In the genomic region with DNA sequence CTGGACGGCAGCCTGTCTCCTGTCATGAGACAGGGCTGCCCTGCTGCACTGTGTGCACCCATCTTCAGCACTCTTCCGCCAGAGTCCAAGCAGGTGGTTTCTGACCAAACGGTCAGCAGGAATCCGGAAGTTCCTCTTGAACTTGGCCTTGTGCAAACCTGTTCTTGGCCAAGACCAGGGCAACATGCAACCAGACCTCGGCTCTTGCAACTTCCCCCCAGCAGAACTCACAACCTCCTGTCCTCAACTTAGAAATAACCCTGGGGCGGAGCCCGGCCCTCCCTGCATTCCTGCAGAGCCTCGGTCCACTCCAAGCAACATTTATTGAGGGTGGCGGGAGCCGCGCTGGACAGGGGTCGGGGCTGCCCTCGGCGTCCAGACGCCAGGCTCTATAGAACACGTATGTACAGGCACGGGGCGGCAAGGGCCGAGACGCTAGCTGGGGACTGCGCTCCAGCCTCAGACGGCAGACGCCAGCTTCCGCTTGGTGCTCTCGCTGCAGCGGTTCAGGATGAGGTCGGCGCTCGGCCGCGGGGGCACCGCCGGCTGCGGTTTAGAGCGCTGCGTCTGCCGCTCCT, we compare ENCODE assay signal across 8 cellular contexts.
DNase-seq lines count a peak whose midpoint lies in the region; ATAC-seq and TF ChIP-seq lines count a peak whose summit lies in the region.
"Not testable (repeated sequence)": the region's sequence is repeated elsewhere in the genome, so short reads cannot be mapped to it uniquely, and the experiment has no call there.

No MANE protein-coding gene starts in this region.

- H3K36me3 Mint-ChIP-seq in activated B cell treated with CpG ODN at 0.5 μM for 24 hours (ENCODE audit: low read depth); activated naive CD8-positive, alpha-beta T cell treated with anti-CD3 and anti-CD28 coated beads, Interleukin-2, amount 10 ng/mL, durations not matched to agents 7 days and 5 days: not testable (repeated sequence)

- TF ChIP-seq POLR2A in esophagus squamous epithelium (IDR thresholded peaks at IDR 0.05); upper lobe of left lung (IDR thresholded peaks at IDR 0.05): not testable (repeated sequence)

- intact Hi-C loops in activated B cell treated with CpG ODN at 0.5 μM for 24 hours (cut with micrococcal nuclease); esophagus squamous epithelium (cut with DNase I): not testable (repeated sequence)

- H3K27ac Mint-ChIP-seq in activated B cell treated with CpG ODN at 0.5 μM for 24 hours = peak overlapping the region; percentile 35
- H3K27ac Mint-ChIP-seq in activated naive CD8-positive, alpha-beta T cell treated with anti-CD3 and anti-CD28 coated beads, Interleukin-2, amount 10 ng/mL, durations not matched to agents 7 days and 5 days = not testable (repeated sequence)

- peak overlapping the region; percentile 60 for H3K4me3 Mint-ChIP-seq in activated B cell treated with CpG ODN at 0.5 μM for 24 hours
- peak overlapping the region; percentile 52 for H3K4me3 Mint-ChIP-seq in activated naive CD8-positive, alpha-beta T cell treated with anti-CD3 and anti-CD28 coated beads, Interleukin-2, amount 10 ng/mL, durations not matched to agents 7 days and 5 days

- not testable (repeated sequence) for H3K27me3 Mint-ChIP-seq in activated B cell treated with CpG ODN at 0.5 μM for 24 hours; activated naive CD8-positive, alpha-beta T cell treated with anti-CD3 and anti-CD28 coated beads, Interleukin-2, amount 10 ng/mL, durations not matched to agents 7 days and 5 days

- peak overlapping the region; percentile 16 to 61 (median 43) for H3K4me3 ChIP-seq in esophagus squamous epithelium
- H3K4me3 ChIP-seq in lung = not testable (repeated sequence)
- peak overlapping the region; percentile 24 for H3K4me3 ChIP-seq in skeletal muscle cell (ENCODE audit: low read depth, low read length)
- H3K4me3 ChIP-seq in upper lobe of left lung = peak overlapping the region in 3 of 4 donors; percentile 38 to 46 (median 41)

- CTCF ChIA-PET in activated B cell treated with CpG ODN at 0.5 μM for 24 hours (lab: Charles Lee) = not testable (repeated sequence)

- H3K9me3 ChIP-seq in esophagus squamous epithelium; lung (ENCODE audit: control insufficient read depth in 2 of 2, insufficient read depth in 1 of 2, low read length in 1 of 2); upper lobe of left lung: not testable (repeated sequence)

- TF ChIP-seq CTCF in activated B cell treated with CpG ODN at 0.5 μM for 24 hours (IDR thresholded peaks at IDR 0.05); esophagus squamous epithelium (IDR thresholded peaks at IDR 0.05); lung (IDR thresholded peaks at IDR 0.05; ENCODE audit: control extremely low read depth, extremely low read depth); upper lobe of left lung (IDR thresholded peaks at IDR 0.05): not testable (repeated sequence)

- H3K27ac ChIP-seq in esophagus squamous epithelium = peak overlapping the region in 3 of 4 donors; percentile 68 to 78 (median 73)
- peak overlapping the region; percentile 66 to 72 for H3K27ac ChIP-seq in lung (ENCODE audit: low read depth in 1 of 2, low read length in 1 of 2)
- H3K27ac ChIP-seq in upper lobe of left lung = peak overlapping the region; percentile 75 to 84 (median 80)

- not testable (repeated sequence) for H3K36me3 ChIP-seq in esophagus squamous epithelium; lung (ENCODE audit: control insufficient read depth in 2 of 2, insufficient read depth in 2 of 2, low read length in 2 of 2); upper lobe of left lung

- H3K27me3 ChIP-seq in esophagus squamous epithelium; lung (ENCODE audit: control insufficient read depth, insufficient read depth); upper lobe of left lung: not testable (repeated sequence)

- WGBS in esophagus squamous epithelium, 2 donors = no CpG with 5 or more reads among the region's 37 CpGs
- 2% methylated on average over 11 to 20 of the region's 37 CpGs for WGBS in lung, 2 donors
- 0% methylated on average over 11 of the region's 37 CpGs; no CpG with 5 or more reads in 1 of the 2 donors for WGBS in upper lobe of left lung, 2 donors

- ATAC-seq in GM19351 (IDR thresholded peaks at IDR 0.05; ENCODE audit: unreplicated experiment) (peak; percentile 3), HG03575 (IDR thresholded peaks at IDR 0.05; ENCODE audit: extremely low read depth, insufficient number of reproducible peaks, low FRiP score, unreplicated experiment) (peak; percentile 23), lung (ENCODE audit: insufficient read depth, low FRiP score) (peak; percentile 28), upper lobe of left lung (ENCODE audit: low FRiP score in 2 of 2) (peak; percentile 53 to 73)
- not testable (repeated sequence) for ATAC-seq in activated B cell treated with CpG ODN at 0.5 μM for 24 hours (ENCODE audit: low read depth); activated naive CD8-positive, alpha-beta T cell treated with anti-CD3 and anti-CD28 coated beads, Interleukin-2, amount 10 ng/mL, durations not matched to agents 7 days and 5 days (ENCODE audit: low read depth)

- not testable (repeated sequence) for H3K9me3 Mint-ChIP-seq in activated B cell treated with CpG ODN at 0.5 μM for 24 hours; activated naive CD8-positive, alpha-beta T cell treated with anti-CD3 and anti-CD28 coated beads, Interleukin-2, amount 10 ng/mL, durations not matched to agents 7 days and 5 days

- not testable (repeated sequence) for TF ChIP-seq EP300 in upper lobe of left lung (IDR thresholded peaks at IDR 0.05)

- H3K4me1 Mint-ChIP-seq in activated B cell treated with CpG ODN at 0.5 μM for 24 hours; activated naive CD8-positive, alpha-beta T cell treated with anti-CD3 and anti-CD28 coated beads, Interleukin-2, amount 10 ng/mL, durations not matched to agents 7 days and 5 days: not testable (repeated sequence)

- H3K4me1 ChIP-seq in esophagus squamous epithelium; lung (ENCODE audit: control insufficient read depth in 2 of 2, insufficient read depth in 2 of 2, low read length in 2 of 2); upper lobe of left lung: not testable (repeated sequence)

- POLR2A ChIA-PET in activated B cell treated with CpG ODN at 0.5 μM for 24 hours (lab: Charles Lee); activated naive CD8-positive, alpha-beta T cell treated with anti-CD3 and anti-CD28 coated beads, Interleukin-2, amount 10 ng/mL, durations not matched to agents 7 days and 5 days (lab: Charles Lee): not testable (repeated sequence)

- DNase-seq in activated B cell treated with CpG ODN at 0.5 μM for 24 hours; activated naive CD8-positive, alpha-beta T cell treated with anti-CD3 and anti-CD28 coated beads, Interleukin-2, amount 10 ng/mL, durations not matched to agents 7 days and 5 days; esophagus squamous epithelium (lab: John Stamatoyannopoulos, UW); skeletal muscle cell (ENCODE audit: low read depth): not testable (repeated sequence)
- DNase-seq in lung (ENCODE audit: low spot score) = peak; percentile 72
- DNase-seq in upper lobe of left lung = peak; percentile 69 to 91
